In the genomic region with DNA sequence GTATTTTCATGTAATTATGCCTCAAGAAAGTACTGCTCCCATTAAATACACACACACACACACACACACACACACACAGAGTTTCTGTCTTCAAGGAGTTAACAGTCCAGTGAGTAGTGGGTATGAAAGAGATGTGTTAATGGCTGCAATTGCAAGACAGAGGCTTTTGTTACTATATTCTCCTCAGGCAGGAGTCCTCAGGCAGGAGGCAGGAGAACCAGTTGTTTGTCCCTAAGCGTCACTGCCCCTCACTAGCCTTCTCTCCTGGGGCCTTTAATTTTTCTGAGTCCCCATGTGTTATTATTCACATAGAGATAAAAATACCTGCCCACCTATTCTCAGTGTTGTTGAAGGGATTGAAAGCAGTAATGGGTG, we compare ENCODE assay signal across 1 cellular context.
TF ChIP-seq lines count a peak whose summit lies in the region.

No MANE protein-coding gene starts in this region.

TF ChIP-seq in GM12878, 131 proteins besides CTCF, POLR2A, EP300 and RAD21 (continued from another document):
- TF ChIP-seq, protein P1, sequence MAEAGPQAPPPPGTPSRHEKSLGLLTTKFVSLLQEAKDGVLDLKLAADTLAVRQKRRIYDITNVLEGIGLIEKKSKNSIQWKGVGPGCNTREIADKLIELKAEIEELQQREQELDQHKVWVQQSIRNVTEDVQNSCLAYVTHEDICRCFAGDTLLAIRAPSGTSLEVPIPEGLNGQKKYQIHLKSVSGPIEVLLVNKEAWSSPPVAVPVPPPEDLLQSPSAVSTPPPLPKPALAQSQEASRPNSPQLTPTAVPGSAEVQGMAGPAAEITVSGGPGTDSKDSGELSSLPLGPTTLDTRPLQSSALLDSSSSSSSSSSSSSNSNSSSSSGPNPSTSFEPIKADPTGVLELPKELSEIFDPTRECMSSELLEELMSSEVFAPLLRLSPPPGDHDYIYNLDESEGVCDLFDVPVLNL (IDR thresholded peaks at IDR 0.05; ENCODE audit: low read depth, low read length) = no peak
- 0 out of 2 replicates have a peak, but pooled peaks have one; percentile 1 for TF ChIP-seq TCF3 (IDR thresholded peaks at IDR 0.05; ENCODE audit: borderline replicate concordance, insufficient read depth, low read depth, low read length)
- TF ChIP-seq BMI1 (IDR thresholded peaks at IDR 0.05; ENCODE audit: borderline replicate concordance) = peak; percentile 8; the same call in 1 of the 2 replicates
- TF ChIP-seq ZNF24 (IDR thresholded peaks at IDR 0.05) = no peak
- TF ChIP-seq, protein P2, sequence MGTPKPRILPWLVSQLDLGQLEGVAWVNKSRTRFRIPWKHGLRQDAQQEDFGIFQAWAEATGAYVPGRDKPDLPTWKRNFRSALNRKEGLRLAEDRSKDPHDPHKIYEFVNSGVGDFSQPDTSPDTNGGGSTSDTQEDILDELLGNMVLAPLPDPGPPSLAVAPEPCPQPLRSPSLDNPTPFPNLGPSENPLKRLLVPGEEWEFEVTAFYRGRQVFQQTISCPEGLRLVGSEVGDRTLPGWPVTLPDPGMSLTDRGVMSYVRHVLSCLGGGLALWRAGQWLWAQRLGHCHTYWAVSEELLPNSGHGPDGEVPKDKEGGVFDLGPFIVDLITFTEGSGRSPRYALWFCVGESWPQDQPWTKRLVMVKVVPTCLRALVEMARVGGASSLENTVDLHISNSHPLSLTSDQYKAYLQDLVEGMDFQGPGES (IDR thresholded peaks at IDR 0.05) = no peak
- TF ChIP-seq KLF5 (IDR thresholded peaks at IDR 0.05; ENCODE audit: partially characterized antibody) = peak; percentile 1
TF ChIP-seq in GM12878: peak in this region for 4.
